ENCODE assay signal across 10 cellular contexts in the genomic region with DNA sequence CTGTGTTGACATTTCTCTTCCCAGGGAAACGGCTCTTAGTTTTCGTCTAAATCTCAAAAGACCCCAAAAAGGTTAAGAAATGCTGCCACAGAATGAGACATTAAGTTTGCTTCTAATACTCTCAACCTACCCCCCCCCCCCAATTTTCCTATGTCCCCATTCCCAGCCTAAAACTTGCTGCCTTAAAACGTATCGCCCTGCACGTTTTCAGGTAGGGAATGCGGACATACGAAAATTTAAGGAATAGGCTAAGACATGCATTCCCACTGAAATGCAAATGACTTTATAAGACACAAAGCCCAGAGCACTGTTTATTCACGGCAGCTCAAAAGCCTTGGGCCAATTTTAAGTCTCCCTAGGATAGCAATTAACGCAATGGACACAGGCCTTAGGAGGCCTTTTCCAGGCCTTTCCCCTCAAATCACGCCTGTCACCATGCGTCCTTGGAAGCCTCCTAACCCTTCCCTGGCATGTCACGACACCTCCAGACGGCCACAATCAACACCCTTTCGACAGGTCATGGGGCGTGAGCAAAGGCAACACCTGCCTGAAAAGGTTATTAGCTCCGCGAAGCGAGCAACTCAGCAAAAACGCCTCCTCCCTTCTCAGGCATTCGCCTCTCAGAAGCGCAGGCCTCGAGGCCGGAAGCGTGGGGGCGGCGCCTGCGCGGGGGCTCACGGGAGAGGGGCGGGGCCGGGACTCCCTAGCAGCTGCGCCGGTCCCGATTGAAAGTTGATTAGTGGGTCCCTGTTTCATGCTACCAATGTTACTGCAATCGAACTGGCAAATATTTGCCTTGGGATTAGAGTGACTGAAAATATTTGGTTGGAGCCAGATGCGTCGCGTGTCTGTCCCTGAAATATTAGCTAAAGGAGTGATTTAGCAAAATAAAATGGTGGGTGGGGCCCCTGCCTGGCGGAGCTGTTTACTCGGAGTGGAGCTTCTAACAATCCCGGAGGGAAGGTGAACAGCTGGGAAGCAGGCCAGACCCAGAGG. TPM values are rescaled to one million over a fixed set of nuclear protein-coding genes. Genes with fewer than 3 reads are reported as not detected.
DNase-seq lines count a peak whose midpoint lies in the region; FAIRE-seq and TF ChIP-seq lines count a peak whose summit lies in the region.
"Had no signal": no experiment of that assay in that cellular context is flagged by ENCODE, and none has a peak within 500 bp of the region (broad histone marks: within the 10 kb centered on the region; RNA-seq: fewer than 3 reads in every experiment).

No MANE protein-coding gene starts in this region.

- no peak for FAIRE-seq in urothelium cell line (lab: Jason Lieb, UNC)
- FAIRE-seq: endothelial cell of umbilical vein had no signal

- DNase-seq in NCI-H1417 treated with DMSO at 0.1 percent for 48 hours (lab: John Stamatoyannopoulos, UW) (peak; percentile 70), RWPE1 (ENCODE audit: low spot score) (peak; percentile 56), type B pancreatic cell (ENCODE audit: extremely low spot score, unreplicated experiment) (no peak), urothelium cell line (ENCODE audit: low spot score) (no peak), inferior parietal cortex (ENCODE audit: extremely low spot score) (no peak), CD1c-positive myeloid dendritic cell (ENCODE audit: extremely low spot score) (no peak)
- DNase-seq: aorta, lower lobe of right lung had no signal

- CTCF ChIA-PET in RWPE1 (lab: Yijun Ruan, JAX) = interaction anchor here (0.5 kb wide), 1 partner anchor 35 kb away, joined by 3 read pairs; no protein-coding TSS in a partner anchor

- peak overlapping the region; percentile 76 for H3K4me3 Mint-ChIP-seq in type B pancreatic cell

- peak overlapping the region; percentile 21; the same call in 1 of the 2 replicates for H3K27ac ChIP-seq in RWPE1
- H3K27ac ChIP-seq: lower lobe of right lung had no signal

- H3K9me3 ChIP-seq in iPS-18c (ENCODE audit: control insufficient read depth, insufficient read depth, low read length) = peaks cover 3% of the 10 kb centered on the region
- H3K9me3 ChIP-seq: lower lobe of right lung had no signal

- no peaks in the 10 kb centered on the region for H3K9me3 Mint-ChIP-seq in type B pancreatic cell

- H3K27me3 Mint-ChIP-seq in type B pancreatic cell = peaks cover 3% of the 10 kb centered on the region

- POLR2A ChIA-PET in RWPE1 (lab: Yijun Ruan, JAX; ENCODE audit: low non-redundant PET) = no interaction called here

- H3K4me1 Mint-ChIP-seq in type B pancreatic cell (ENCODE audit: unreplicated experiment) = no peaks in the 10 kb centered on the region

- H3K27ac Mint-ChIP-seq in type B pancreatic cell = peak overlapping the region; percentile 64

- H3K36me3 Mint-ChIP-seq in type B pancreatic cell = no peaks in the 10 kb centered on the region

- peak overlapping the region; percentile 36; the same call in 1 of the 2 replicates for H3K4me3 ChIP-seq in iPS-18c (ENCODE audit: insufficient read depth, low read depth, low read length)
- H3K4me3 ChIP-seq: lower lobe of right lung had no signal

- no peak for TF ChIP-seq CTCF in RWPE1 (conservative IDR thresholded peaks at IDR 0.05; ENCODE audit: low read depth)
- TF ChIP-seq CTCF in type B pancreatic cell (conservative IDR thresholded peaks at IDR 0.05) = no peak

RNA-seq across cellular contexts. Expression of gene GFI1, which starts 45.1 kb away (rescaled TPM):
- 0.10 and 0.17 TPM in 2 replicates for total RNA-seq in type B pancreatic cell (ENCODE audit: low replicate concordance)

Comparison
In these comparisons a context has a peak if more than half of its experiments do, and no peak if none do; other contexts are left out.
1. DNase-seq: peak in NCI-H1417 treated with DMSO at 0.1 percent for 48 hours (single experiment) and RWPE1 (single experiment); none in type B pancreatic cell (single experiment), urothelium cell line (single experiment), inferior parietal cortex (single experiment) and CD1c-positive myeloid dendritic cell (single experiment).